In genomic region chr18:9147440-9148238, GRCh38 we compare ENCODE assay signal across 8 cellular contexts. TPM values are rescaled to one million over a fixed set of nuclear protein-coding genes. Genes with fewer than 3 reads are reported as not detected.
DNase-seq lines count a peak whose midpoint lies in the region; ATAC-seq and TF ChIP-seq lines count a peak whose summit lies in the region.

No MANE protein-coding gene starts in this region.

- no peak overlapping the region for H3K4me3 Mint-ChIP-seq in chondrocyte (ENCODE audit: unreplicated experiment)

- TF ChIP-seq CTCF in GM20000 (IDR thresholded peaks at IDR 0.05; ENCODE audit: extremely low read depth, missing control alignments) (peak; percentile 61), chondrocyte (IDR thresholded peaks at IDR 0.05) (peak; percentile 92), left lung (IDR thresholded peaks at IDR 0.05) (peak; percentile 49 to 60), tibial artery (IDR thresholded peaks at IDR 0.05) (peak; percentile 70 to 83)

- H3K27me3 ChIP-seq in left lung: no peaks in the 10 kb centered on the region
- H3K27me3 ChIP-seq in tibial artery: no peaks in the 10 kb centered on the region

- no peak overlapping the region for H3K4me3 ChIP-seq in left lung
- no peak overlapping the region for H3K4me3 ChIP-seq in tibial artery

- peak; percentile 95 for ATAC-seq in left lung

- H3K36me3 ChIP-seq in KOPT-K1 (ENCODE audit: insufficient read depth, low read length) (no peaks in the 10 kb centered on the region), left lung (no peaks in the 10 kb centered on the region), tibial artery (no peaks in the 10 kb centered on the region)

- DNase-seq in DMS153 treated with DMSO at 0.1 percent for 48 hours (lab: John Stamatoyannopoulos, UW; ENCODE audit: unreplicated experiment): peak; percentile 9
- DNase-seq in GM20000 (ENCODE audit: low spot score): peak; percentile 40
- peak; percentile 51 for DNase-seq in SIG-M5 (lab: John Stamatoyannopoulos, UW)
- no peak for DNase-seq in chondrocyte (ENCODE audit: low spot score)
- no peak for DNase-seq in left lung
- DNase-seq in tibial artery: no peak
- no peak for DNase-seq in NK-92 (lab: John Stamatoyannopoulos, UW; ENCODE audit: unreplicated experiment)

- H3K27me3 Mint-ChIP-seq in chondrocyte (ENCODE audit: low read depth): no peaks in the 10 kb centered on the region

- peaks cover 29% of the 10 kb centered on the region for H3K4me1 Mint-ChIP-seq in chondrocyte (ENCODE audit: low read depth)

- peak overlapping the region; percentile 7 for H3K27ac ChIP-seq in KOPT-K1 (ENCODE audit: low read depth, low read length, poor library complexity, severe bottlenecking)
- peak overlapping the region; percentile 20 to 71 for H3K27ac ChIP-seq in left lung
- H3K27ac ChIP-seq in tibial artery: peak overlapping the region in 1 of 2 donors; percentile 22

- intact Hi-C loops in left lung (cut with DNase I) (loop anchor here in 1 of 2 donors (10.0 kb wide), 1 partner anchor 63 kb away; no protein-coding TSS in a partner anchor), tibial artery (cut with DNase I; ENCODE audit: low total_unique reads) (loop anchor here (1.0 to 5.0 kb wide), 2 partner anchors 74 to 450 kb away; no protein-coding TSS in a partner anchor)

- no peaks in the 10 kb centered on the region for H3K9me3 ChIP-seq in KOPT-K1 (ENCODE audit: insufficient read depth, low read length, poor library complexity, severe bottlenecking)
- H3K9me3 ChIP-seq in left lung: no peaks in the 10 kb centered on the region
- no peaks in the 10 kb centered on the region for H3K9me3 ChIP-seq in tibial artery

- H3K4me1 ChIP-seq in left lung (peaks cover 13 to 100% of the 10 kb centered on the region in 2 donors), tibial artery (peaks cover 0 to 89% (median 38%) of the 10 kb centered on the region in 4 donors)

- H3K9me3 Mint-ChIP-seq in chondrocyte (ENCODE audit: low read depth): no peaks in the 10 kb centered on the region

- no peaks in the 10 kb centered on the region for H3K36me3 Mint-ChIP-seq in chondrocyte (ENCODE audit: low read depth)

- H3K27ac Mint-ChIP-seq in chondrocyte (ENCODE audit: unreplicated experiment): peak overlapping the region; percentile 23

RNA-seq across cellular contexts. Expression of gene ANKRD12, which starts 11.1 kb away (rescaled TPM):
- total RNA-seq in chondrocyte: 33.2 to 39.1 TPM (median 34.0 TPM) in 3 replicates
- total RNA-seq in left lung: 10 to 100 TPM; 47.6 to 64.3 TPM

RNA-seq across cellular contexts. Expression of gene NDUFV2, which starts 45.1 kb away (rescaled TPM):
- total RNA-seq in chondrocyte (76.1 to 90.5 TPM (median 80.5 TPM) in 3 replicates), left lung (100 to 1,000 TPM; 108 to 138 TPM)

Comparison
In these comparisons a context has a peak if more than half of its experiments do, and no peak if none do; other contexts are left out.
1. DNase-seq: peak in DMS153 treated with DMSO at 0.1 percent for 48 hours (single experiment), GM20000 (single experiment) and SIG-M5 (single experiment); none in chondrocyte (single experiment), left lung (0 of 2), tibial artery (0 of 2) and NK-92 (single experiment).
2. Peak in every context shown above with its lines, with median percentiles within 50 percentile points of each other: CTCF ChIP-seq.